Comparison of ENCODE assay signal across 27 cellular contexts in the genomic region with DNA sequence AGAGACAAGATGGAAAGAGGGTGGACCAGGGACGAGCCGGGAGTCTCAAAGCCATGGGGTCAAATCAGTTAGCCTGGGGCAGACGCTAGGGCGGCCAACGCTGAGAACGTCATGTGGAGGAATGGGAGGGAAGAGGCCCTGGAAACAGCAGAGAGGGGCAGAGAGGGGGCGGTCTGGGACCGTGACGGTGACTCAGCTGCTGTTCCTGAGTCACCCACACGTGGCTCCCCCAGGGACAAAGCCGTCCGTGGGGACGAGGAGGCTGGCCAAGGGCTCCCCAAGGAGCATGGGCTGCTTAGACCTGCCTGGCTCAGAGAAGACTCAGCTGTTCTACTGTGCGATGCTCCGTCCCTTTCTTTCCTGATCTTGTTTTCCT.
DNase-seq lines count a peak whose midpoint lies in the region; ATAC-seq and TF ChIP-seq lines count a peak whose summit lies in the region.
"Had no signal": no experiment of that assay in that cellular context is flagged by ENCODE, and none has a peak within 500 bp of the region (broad histone marks: within the 10 kb centered on the region; RNA-seq: fewer than 3 reads in every experiment).

No MANE protein-coding gene starts in this region.

- intact Hi-C loops in aorta (cut with DNase I) = no loop called here

- H3K36me3 ChIP-seq in mesenchymal stem cell (ENCODE audit: control insufficient read depth in 1 of 2, insufficient read depth in 2 of 2, low read depth in 1 of 2, low read length in 2 of 2) (no peaks in the 10 kb centered on the region), aorta (ENCODE audit: control insufficient read depth in 1 of 2, insufficient read depth in 2 of 2, low read length in 1 of 2) (no peaks in the 10 kb centered on the region), gastroesophageal sphincter (no peaks in the 10 kb centered on the region)
- H3K36me3 ChIP-seq: colonic mucosa, pancreas, sigmoid colon, SJCRH30, tibial nerve had no signal

- TF ChIP-seq CTCF in gastroesophageal sphincter (IDR thresholded peaks at IDR 0.05) = no peak

- H3K27ac Mint-ChIP-seq in activated CD8-positive, alpha-beta memory T cell treated with anti-CD3 and anti-CD28 coated beads, Interleukin-2, amount 10 ng/mL, durations not matched to agents 7 days and 5 days = no peak overlapping the region
- H3K27ac Mint-ChIP-seq: activated B cell treated with CpG ODN at 0.5 μM for 24 hours; activated CD4-positive, alpha-beta memory T cell treated with anti-CD3 and anti-CD28 coated beads, Interleukin-2, amount 10 ng/mL, durations not matched to agents 7 days and 5 days; activated naive CD4-positive, alpha-beta T cell treated with anti-CD3 and anti-CD28 coated beads for 36 hours; activated T-cell treated with anti-CD3 and anti-CD28 coated beads, Interleukin-2, amount 50 U/mL, for 24 hours; endodermal cell had no signal

- H3K27ac ChIP-seq in mesenchymal stem cell (ENCODE audit: low read length, poor library complexity, severe bottlenecking) (no peak overlapping the region), aorta (ENCODE audit: low read depth in 1 of 2, low read length in 2 of 2) (no peak overlapping the region), gastroesophageal sphincter (no peak overlapping the region)
- H3K27ac ChIP-seq: 22Rv1, colonic mucosa, pancreas, sigmoid colon, SJCRH30, tibial nerve had no signal

- H3K27me3 ChIP-seq in mesenchymal stem cell (ENCODE audit: control insufficient read depth in 1 of 2, insufficient read depth in 1 of 2, low read length in 2 of 2) (peaks cover 15 to 63% of the 10 kb centered on the region in 2 experiments), aorta (ENCODE audit: control insufficient read depth in 1 of 2, insufficient read depth in 2 of 2, low read length in 1 of 2) (no peaks in the 10 kb centered on the region), gastroesophageal sphincter (peaks cover 69% of the 10 kb centered on the region)
- H3K27me3 ChIP-seq: colonic mucosa, pancreas, tibial nerve had no signal

- no peaks in the 10 kb centered on the region for H3K9me3 Mint-ChIP-seq in activated CD8-positive, alpha-beta memory T cell treated with anti-CD3 and anti-CD28 coated beads, Interleukin-2, amount 10 ng/mL, durations not matched to agents 7 days and 5 days (ENCODE audit: low read depth)
- H3K9me3 Mint-ChIP-seq: activated CD4-positive, alpha-beta memory T cell treated with anti-CD3 and anti-CD28 coated beads, Interleukin-2, amount 10 ng/mL, durations not matched to agents 7 days and 5 days; activated naive CD4-positive, alpha-beta T cell treated with anti-CD3 and anti-CD28 coated beads for 36 hours; activated T-cell treated with anti-CD3 and anti-CD28 coated beads, Interleukin-2, amount 50 U/mL, for 24 hours had no signal

- no peak overlapping the region for H2AK5ac ChIP-seq in mesenchymal stem cell (ENCODE audit: low read length, severe bottlenecking)

- 62% methylated on average over 14 of the region's 15 CpGs for WGBS in mesenchymal stem cell
- WGBS in aorta, 2 donors = 38 to 42% methylated on average over 8 to 15 of the region's 15 CpGs
- WGBS in gastroesophageal sphincter (ENCODE audit: low coverage in 1 of 2), 2 donors = 34 to 49% methylated on average over 14 of the region's 15 CpGs

- no peaks in the 10 kb centered on the region for H3K27me3 Mint-ChIP-seq in activated CD8-positive, alpha-beta memory T cell treated with anti-CD3 and anti-CD28 coated beads, Interleukin-2, amount 10 ng/mL, durations not matched to agents 7 days and 5 days

- H3K36me3 Mint-ChIP-seq in activated CD8-positive, alpha-beta memory T cell treated with anti-CD3 and anti-CD28 coated beads, Interleukin-2, amount 10 ng/mL, durations not matched to agents 7 days and 5 days = no peaks in the 10 kb centered on the region

- H4K8ac ChIP-seq in mesenchymal stem cell (ENCODE audit: low read length) = no peak overlapping the region

- H3K18ac ChIP-seq in mesenchymal stem cell (ENCODE audit: low read depth in 1 of 2, low read length in 2 of 2) = no peak overlapping the region

- H3K4me3 ChIP-seq in mesenchymal stem cell (ENCODE audit: insufficient read depth in 1 of 2, low read depth in 1 of 2, low read length in 2 of 2) (no peak overlapping the region), aorta (ENCODE audit: low read length in 2 of 2) (no peak overlapping the region), gastroesophageal sphincter (no peak overlapping the region)
- H3K4me3 ChIP-seq: colonic mucosa, lung, pancreas, sigmoid colon, SJCRH30, tibial nerve had no signal

- H3K9me3 ChIP-seq in mesenchymal stem cell (ENCODE audit: control insufficient read depth, low read length) (peaks cover 5% of the 10 kb centered on the region), aorta (ENCODE audit: control insufficient read depth, low read length) (no peaks in the 10 kb centered on the region), gastroesophageal sphincter (peaks cover 0 to 18% (median 0%) of the 10 kb centered on the region in 3 donors)
- H3K9me3 ChIP-seq: colonic mucosa, pancreas, sigmoid colon had no signal

- no peak overlapping the region for H2BK5ac ChIP-seq in mesenchymal stem cell (ENCODE audit: low read depth, low read length, poor library complexity, severe bottlenecking)

- no peak overlapping the region for H4K91ac ChIP-seq in mesenchymal stem cell (ENCODE audit: low read length)

- H3K4me1 Mint-ChIP-seq in activated CD8-positive, alpha-beta memory T cell treated with anti-CD3 and anti-CD28 coated beads, Interleukin-2, amount 10 ng/mL, durations not matched to agents 7 days and 5 days = no peaks in the 10 kb centered on the region
- H3K4me1 Mint-ChIP-seq: activated B cell treated with CpG ODN at 0.5 μM for 24 hours; activated CD4-positive, alpha-beta memory T cell treated with anti-CD3 and anti-CD28 coated beads, Interleukin-2, amount 10 ng/mL, durations not matched to agents 7 days and 5 days; endodermal cell had no signal

- no peak overlapping the region for H3K4ac ChIP-seq in mesenchymal stem cell (ENCODE audit: low read depth in 1 of 2, low read length in 2 of 2)

- peak overlapping the region; percentile 33 for H2BK15ac ChIP-seq in mesenchymal stem cell (ENCODE audit: low read depth, poor library complexity, severe bottlenecking)

- no peak overlapping the region for H2BK120ac ChIP-seq in mesenchymal stem cell (ENCODE audit: low read depth, low read length)

- TF ChIP-seq EP300 in gastroesophageal sphincter (IDR thresholded peaks at IDR 0.05) = no peak

- no peak for DNase-seq in activated CD8-positive, alpha-beta memory T cell treated with anti-CD3 and anti-CD28 coated beads, Interleukin-2, amount 10 ng/mL, durations not matched to agents 7 days and 5 days
- no peak for DNase-seq in activated CD8-positive, alpha-beta memory T cell treated with anti-CD3 and anti-CD28 coated beads for 24 hours
- peak; percentile 5 for DNase-seq in SK-MEL-5 (ENCODE audit: low read depth, low spot score)
- DNase-seq in mesenchymal stem cell = peak; percentile 1
- peak; percentile 50 to 85 for DNase-seq in aorta
- no peak for DNase-seq in left lobe of liver (ENCODE audit: low spot score)
- DNase-seq: activated B cell treated with CpG ODN at 0.5 μM for 24 hours; activated CD4-positive, alpha-beta memory T cell treated with anti-CD3 and anti-CD28 coated beads, Interleukin-2, amount 10 ng/mL, durations not matched to agents 7 days and 5 days; activated naive CD4-positive, alpha-beta T cell treated with anti-CD3 and anti-CD28 coated beads for 36 hours; activated T-cell treated with anti-CD3 and anti-CD28 coated beads, Interleukin-2, amount 50 U/mL, for 24 hours; C1 segment of cervical spinal cord; colonic mucosa; DMS 273 treated with DMSO at 0.1 percent for 48 hours; endodermal cell; NCI-H1417 treated with DMSO at 0.1 percent for 48 hours; NCI-H69; pancreas; sigmoid colon; stimulated activated CD4-positive, alpha-beta T cell treated with anti-CD3 and anti-CD28 coated beads, Interleukin-1b, Interleukin-23, amount 100 ng/mL, for 48 hours; stimulated activated naive CD4-positive, alpha-beta T cell treated with Interleukin-2 at 50 U/mL for 16 hours; T-helper 2 cell had no signal

- in situ Hi-C loops in SK-MEL-5 (cut with HindIII; ENCODE audit: low pct_unique_long_range_greater_than_20kb, low sequenced_read_pairs) = no loop called here

- no peak overlapping the region for H2AFZ ChIP-seq in mesenchymal stem cell (ENCODE audit: low read depth, low read length)

- H3K9ac ChIP-seq in mesenchymal stem cell (ENCODE audit: low read length) = no peak overlapping the region

- no peak overlapping the region for H3K4me3 Mint-ChIP-seq in activated CD8-positive, alpha-beta memory T cell treated with anti-CD3 and anti-CD28 coated beads, Interleukin-2, amount 10 ng/mL, durations not matched to agents 7 days and 5 days
- H3K4me3 Mint-ChIP-seq: activated B cell treated with CpG ODN at 0.5 μM for 24 hours; activated CD4-positive, alpha-beta memory T cell treated with anti-CD3 and anti-CD28 coated beads, Interleukin-2, amount 10 ng/mL, durations not matched to agents 7 days and 5 days; activated naive CD4-positive, alpha-beta T cell treated with anti-CD3 and anti-CD28 coated beads for 36 hours; activated T-cell treated with anti-CD3 and anti-CD28 coated beads, Interleukin-2, amount 50 U/mL, for 24 hours; endodermal cell had no signal

- TF ChIP-seq POLR2A in gastroesophageal sphincter (IDR thresholded peaks at IDR 0.05) = no peak

- no peak overlapping the region for H2BK12ac ChIP-seq in mesenchymal stem cell (ENCODE audit: low read length in 2 of 2)

- H3K23ac ChIP-seq in mesenchymal stem cell (ENCODE audit: low read length in 2 of 2) = no peak overlapping the region

- ATAC-seq in activated CD8-positive, alpha-beta memory T cell treated with anti-CD3 and anti-CD28 coated beads, Interleukin-2, amount 10 ng/mL, durations not matched to agents 7 days and 5 days = peak; percentile 30
- ATAC-seq in aorta (ENCODE audit: low FRiP score) = peak; percentile 17
- no peak for ATAC-seq in left lobe of liver
- no peak for ATAC-seq in gastroesophageal sphincter
- no peak for ATAC-seq in HG02571 (IDR thresholded peaks at IDR 0.05; ENCODE audit: unreplicated experiment)

- no peak overlapping the region for H3K14ac ChIP-seq in mesenchymal stem cell (ENCODE audit: low read length in 2 of 2)

- H3K4me2 ChIP-seq in mesenchymal stem cell (ENCODE audit: low read length, poor library complexity, severe bottlenecking) = no peak overlapping the region

- H3K79me1 ChIP-seq in mesenchymal stem cell (replicated peaks; ENCODE audit: low read length, poor library complexity, severe bottlenecking) = no peaks in the 10 kb centered on the region

- CTCF ChIA-PET in activated CD8-positive, alpha-beta memory T cell treated with anti-CD3 and anti-CD28 coated beads, Interleukin-2, amount 10 ng/mL, durations not matched to agents 7 days and 5 days (lab: Charles Lee) = no interaction called here

- H3K4me1 ChIP-seq in mesenchymal stem cell (ENCODE audit: control insufficient read depth, insufficient read depth, low read depth, low read length) (peaks cover 6% of the 10 kb centered on the region), aorta (ENCODE audit: control insufficient read depth in 1 of 2, insufficient read depth in 2 of 2, low read length in 2 of 2) (no peaks in the 10 kb centered on the region), gastroesophageal sphincter (peaks cover 0 to 5% (median 0%) of the 10 kb centered on the region in 3 donors)
- H3K4me1 ChIP-seq: colonic mucosa, pancreas, sigmoid colon had no signal

Comparison
In these comparisons a context has a peak if more than half of its experiments do, and no peak if none do; other contexts are left out.
1. ATAC-seq: peak in activated CD8-positive, alpha-beta memory T cell treated with anti-CD3 and anti-CD28 coated beads, Interleukin-2, amount 10 ng/mL, durations not matched to agents 7 days and 5 days (single experiment) and aorta (single experiment); none in left lobe of liver (single experiment), gastroesophageal sphincter (single experiment) and HG02571 (single experiment).
2. DNase-seq: peak in SK-MEL-5 (single experiment), mesenchymal stem cell (single experiment) and aorta (2 of 2); none in activated CD8-positive, alpha-beta memory T cell treated with anti-CD3 and anti-CD28 coated beads, Interleukin-2, amount 10 ng/mL, durations not matched to agents 7 days and 5 days (single experiment), activated CD8-positive, alpha-beta memory T cell treated with anti-CD3 and anti-CD28 coated beads for 24 hours (single experiment) and left lobe of liver (single experiment).